In the genomic region with DNA sequence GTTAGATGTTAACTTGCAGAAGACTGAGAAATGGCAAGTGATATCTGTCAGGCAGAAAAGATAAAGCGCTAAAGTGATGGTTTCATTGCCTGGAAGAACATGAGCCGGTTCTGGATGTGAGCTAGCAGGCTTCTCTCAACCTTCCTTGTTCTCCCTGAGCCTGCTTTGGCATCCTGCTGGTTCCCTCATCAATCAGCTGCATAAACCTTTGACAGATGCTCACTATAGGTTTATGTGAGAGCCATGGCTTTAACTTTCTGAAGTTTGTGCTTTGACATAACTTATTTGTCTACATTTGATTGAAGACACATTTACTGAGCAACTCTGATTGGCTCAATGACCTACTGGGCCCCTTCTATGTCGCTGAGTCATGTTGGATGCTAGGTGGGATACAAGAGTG, we compare ENCODE assay signal across 29 cellular contexts.
"Had no signal": no experiment of that assay in that cellular context is flagged by ENCODE, and none has a peak within 500 bp of the region (broad histone marks: within the 10 kb centered on the region; RNA-seq: fewer than 3 reads in every experiment).

No MANE protein-coding gene starts in this region.

- H3K27me3 ChIP-seq: heart left ventricle, neural progenitor cell, ovary, right atrium auricular region, right lobe of liver, suprapubic skin, tibial nerve, uterus had no signal

- H3K27ac ChIP-seq: heart left ventricle, lower lobe of right lung, neural progenitor cell, ovary, right atrium auricular region, right lobe of liver, suprapubic skin, tibial nerve, uterus had no signal

- H3K36me3 Mint-ChIP-seq: immature natural killer cell; naive thymus-derived CD4-positive, alpha-beta T cell; natural killer cell treated with Interleukin-12 subunit alpha and Interleukin-12 subunit beta and Interleukin-15 and Interleukin-18, amount 100 ng/mL, for 72 hours; neural progenitor cell; stimulated activated naive B cell treated with anti-CD40 and anti-IgM and Interleukin-4, amounts not matched to agents 10 μg/mL and 1 μg/mL and 100 μg/mL, for 72 hours had no signal

- H3K4me1 ChIP-seq: heart left ventricle, lower lobe of right lung, neural progenitor cell, right atrium auricular region, right lobe of liver, suprapubic skin, tibial nerve, uterus had no signal

- H3K27ac Mint-ChIP-seq: immature natural killer cell; naive thymus-derived CD4-positive, alpha-beta T cell; natural killer cell treated with Interleukin-12 subunit alpha and Interleukin-12 subunit beta and Interleukin-15 and Interleukin-18, amount 100 ng/mL, for 72 hours; neural progenitor cell; progenitor cell of endocrine pancreas; stimulated activated naive B cell treated with anti-CD40 and anti-IgM and Interleukin-4, amounts not matched to agents 10 μg/mL and 1 μg/mL and 100 μg/mL, for 72 hours; stimulated activated naive CD8-positive, alpha-beta T cell treated with anti-CD3 and anti-CD28 coated beads, Interleukin-15, Interleukin-2, amounts not matched to agents 100 ng/mL and 50 ng/mL, for 24 hours; type B pancreatic cell had no signal

- H3K36me3 ChIP-seq: heart left ventricle, lower lobe of right lung, neural progenitor cell, ovary, right atrium auricular region, right lobe of liver, suprapubic skin, tibial nerve, uterus had no signal

- H3K4me1 Mint-ChIP-seq: immature natural killer cell; neural progenitor cell; stimulated activated naive B cell treated with anti-CD40 and anti-IgM and Interleukin-4, amounts not matched to agents 10 μg/mL and 1 μg/mL and 100 μg/mL, for 72 hours had no signal

- DNase-seq: glutamatergic neuron; heart left ventricle; hypothalamus; immature natural killer cell; kidney; left colon; left ventricle myocardium superior; lower lobe of right lung; mammary epithelial cell; midbrain; mucosa of descending colon; naive thymus-derived CD4-positive, alpha-beta T cell; ovary; right lobe of liver; stimulated activated CD4-positive, alpha-beta T cell treated with anti-CD3 and anti-CD28 coated beads, Interleukin-1b, Interleukin-23, amount 100 ng/mL, for 48 hours; stimulated activated CD4-positive, alpha-beta T cell treated with anti-CD3 and anti-CD28 coated beads, Interleukin-2, amount 100 ng/mL, for 48 hours; stimulated activated CD4-positive, alpha-beta T cell treated with anti-CD3 and anti-CD28 coated beads, Interleukin-4, amount 100 ng/mL, for 4 hours; stimulated activated CD8-positive, alpha-beta memory T cell treated with anti-CD3 and anti-CD28 coated beads, Interleukin-4, amount 100 ng/mL, for 48 hours; stimulated activated naive B cell treated with anti-CD40 and anti-IgM and Interleukin-4, amounts not matched to agents 10 μg/mL and 1 μg/mL and 100 μg/mL, for 72 hours; uterus had no signal

- ATAC-seq: heart left ventricle; left colon; left ventricle myocardium superior; lower lobe of right lung; mucosa of descending colon; naive thymus-derived CD4-positive, alpha-beta T cell; natural killer cell treated with Interleukin-12 subunit alpha and Interleukin-12 subunit beta and Interleukin-15 and Interleukin-18, amount 100 ng/mL, for 72 hours; right lobe of liver; stimulated activated naive B cell treated with anti-CD40 and anti-IgM and Interleukin-4, amounts not matched to agents 10 μg/mL and 1 μg/mL and 100 μg/mL, for 72 hours had no signal

- H3K9me3 ChIP-seq: heart left ventricle, lower lobe of right lung, mucosa of descending colon, ovary, right atrium auricular region, right lobe of liver, suprapubic skin, tibial nerve, uterus had no signal

- H3K9me3 Mint-ChIP-seq: immature natural killer cell; natural killer cell treated with Interleukin-12 subunit alpha and Interleukin-12 subunit beta and Interleukin-15 and Interleukin-18, amount 100 ng/mL, for 72 hours; neural progenitor cell; stimulated activated naive B cell treated with anti-CD40 and anti-IgM and Interleukin-4, amounts not matched to agents 10 μg/mL and 1 μg/mL and 100 μg/mL, for 72 hours had no signal

- H3K4me3 ChIP-seq: heart left ventricle, lower lobe of right lung, mucosa of descending colon, neural progenitor cell, ovary, right atrium auricular region, right lobe of liver, smooth muscle cell, suprapubic skin, tibial nerve, uterus had no signal

- H3K27me3 Mint-ChIP-seq: stimulated activated naive CD8-positive, alpha-beta T cell treated with anti-CD3 and anti-CD28 coated beads, Interleukin-15, Interleukin-2, amounts not matched to agents 100 ng/mL and 50 ng/mL, for 24 hours; type B pancreatic cell had no signal

- H3K4me3 Mint-ChIP-seq: immature natural killer cell; naive thymus-derived CD4-positive, alpha-beta T cell; natural killer cell treated with Interleukin-12 subunit alpha and Interleukin-12 subunit beta and Interleukin-15 and Interleukin-18, amount 100 ng/mL, for 72 hours; neural progenitor cell; stimulated activated naive B cell treated with anti-CD40 and anti-IgM and Interleukin-4, amounts not matched to agents 10 μg/mL and 1 μg/mL and 100 μg/mL, for 72 hours; stimulated activated naive CD8-positive, alpha-beta T cell treated with anti-CD3 and anti-CD28 coated beads, Interleukin-15, Interleukin-2, amounts not matched to agents 100 ng/mL and 50 ng/mL, for 24 hours; type B pancreatic cell had no signal
